ENCODE assay signal across 11 cellular contexts in genomic region chr5:31664566-31664965, GRCh38. TPM values are rescaled to one million over a fixed set of nuclear protein-coding genes. Genes with fewer than 3 reads are reported as not detected.
DNase-seq lines count a peak whose midpoint lies in the region; TF ChIP-seq lines count a peak whose summit lies in the region.
"Had no signal": no experiment of that assay in that cellular context is flagged by ENCODE, and none has a peak within 500 bp of the region (broad histone marks: within the 10 kb centered on the region; RNA-seq: fewer than 3 reads in every experiment).

No MANE protein-coding gene starts in this region.

- no peaks in the 10 kb centered on the region for H3K36me3 ChIP-seq in Caco-2 (ENCODE audit: control insufficient read depth, insufficient read depth, low read length)
- H3K36me3 ChIP-seq in NT2/D1 (ENCODE audit: insufficient read depth, insufficient read length, low read length) = no peaks in the 10 kb centered on the region

- H3K36me3 Mint-ChIP-seq in Caco-2 (ENCODE audit: insufficient read depth, unreplicated experiment) = no peaks in the 10 kb centered on the region
- no peaks in the 10 kb centered on the region for H3K36me3 Mint-ChIP-seq in activated T-helper 1 cell treated with anti-CD3 and anti-CD28 coated beads, Interleukin-12 subunit alpha, Interleukin-12 subunit beta, Interleukin-2, Interleukin-4 antibody, amounts not matched to agents 30 ng/mL and 10 ng/mL and 1 ng/mL, durations not matched to agents 14 hours and 24 hours and 36 hours (ENCODE audit: low read depth)

- H3K9ac ChIP-seq in NT2/D1 (ENCODE audit: insufficient read length, low read depth) = no peak overlapping the region

- H3K27me3 Mint-ChIP-seq in Caco-2 (ENCODE audit: insufficient read depth, unreplicated experiment) = peaks cover 11% of the 10 kb centered on the region
- no peaks in the 10 kb centered on the region for H3K27me3 Mint-ChIP-seq in activated T-helper 1 cell treated with anti-CD3 and anti-CD28 coated beads, Interleukin-12 subunit alpha, Interleukin-12 subunit beta, Interleukin-2, Interleukin-4 antibody, amounts not matched to agents 30 ng/mL and 10 ng/mL and 1 ng/mL, durations not matched to agents 14 hours and 24 hours and 36 hours (ENCODE audit: insufficient read depth)

- H3K4me3 Mint-ChIP-seq in Caco-2 (ENCODE audit: unreplicated experiment) = no peak overlapping the region
- H3K4me3 Mint-ChIP-seq in activated T-helper 1 cell treated with anti-CD3 and anti-CD28 coated beads, Interleukin-12 subunit alpha, Interleukin-12 subunit beta, Interleukin-2, Interleukin-4 antibody, amounts not matched to agents 30 ng/mL and 10 ng/mL and 1 ng/mL, durations not matched to agents 14 hours and 24 hours and 36 hours = no peak overlapping the region

- H3K4me3 ChIP-seq in Caco-2 (ENCODE audit: low read depth, low read length) = no peak overlapping the region
- H3K4me3 ChIP-seq in NT2/D1 (ENCODE audit: insufficient read length, low read depth) = no peak overlapping the region
- H3K4me3 ChIP-seq: SK-N-MC had no signal

- no peaks in the 10 kb centered on the region for H3K9me3 Mint-ChIP-seq in Caco-2 (ENCODE audit: unreplicated experiment)
- peaks cover 3% of the 10 kb centered on the region for H3K9me3 Mint-ChIP-seq in activated T-helper 1 cell treated with anti-CD3 and anti-CD28 coated beads, Interleukin-12 subunit alpha, Interleukin-12 subunit beta, Interleukin-2, Interleukin-4 antibody, amounts not matched to agents 30 ng/mL and 10 ng/mL and 1 ng/mL, durations not matched to agents 14 hours and 24 hours and 36 hours

- no peaks in the 10 kb centered on the region for H3K9me3 ChIP-seq in Caco-2
- H3K9me3 ChIP-seq in NT2/D1 (ENCODE audit: insufficient read depth, low read length) = no peaks in the 10 kb centered on the region

- in situ Hi-C loops in GM13977 (cut with MboI; ENCODE audit: low pct_unique_long_range_greater_than_20kb, low sequenced_read_pairs, unreplicated experiment) = no loop called here

- TF ChIP-seq CTCF in Caco-2 (IDR thresholded peaks at IDR 0.05; ENCODE audit: insufficient read depth in 1 of 2, low read depth in 1 of 2, low read length in 1 of 2, severe bottlenecking in 1 of 2, unreplicated experiment in 1 of 2) (peak in 1 of 2 experiments; percentile 41), GM13977 (IDR thresholded peaks at IDR 0.05; ENCODE audit: extremely low read depth, insufficient read depth, missing control alignments) (peak; percentile 33)

- TF ChIP-seq POLR2A in erythroblast (IDR thresholded peaks at IDR 0.05; ENCODE audit: low read length) = no peak

- DNase-seq in Caco-2 = peak; percentile 50 to 62
- DNase-seq in GM13977 (ENCODE audit: low spot score) = peak; percentile 35
- DNase-seq in NT2/D1 (ENCODE audit: low read depth, low spot score) = peak; percentile 68
- DNase-seq in erythroblast (lab: John Stamatoyannopoulos, UW) = peak; percentile 32 to 44
- no peak for DNase-seq in activated naive CD4-positive, alpha-beta T cell treated with anti-CD3 and anti-CD28 coated beads, Interleukin-2, amount 50 U/mL, for 16 hours
- no peak for DNase-seq in activated T-helper 1 cell treated with anti-CD3 and anti-CD28 coated beads, Interleukin-12 subunit alpha, Interleukin-12 subunit beta, Interleukin-2, Interleukin-4 antibody, amounts not matched to agents 30 ng/mL and 10 ng/mL and 1 ng/mL, durations not matched to agents 14 hours and 24 hours and 36 hours (ENCODE audit: low spot score)
- DNase-seq in germinal center (ENCODE audit: low spot score) = no peak
- no peak for DNase-seq in substantia nigra (lab: John Stamatoyannopoulos, UW)
- DNase-seq: amygdala, left cardiac atrium had no signal

- CTCF ChIA-PET in Caco-2 (lab: Charles Lee) = interaction anchor here (0.6 to 0.7 kb wide), 2 partner anchors 161 to 412 kb away, joined by 3 to 4 read pairs; no protein-coding TSS in a partner anchor

- no peaks in the 10 kb centered on the region for H3K4me1 Mint-ChIP-seq in Caco-2 (ENCODE audit: low read depth, unreplicated experiment)
- no peaks in the 10 kb centered on the region for H3K4me1 Mint-ChIP-seq in activated T-helper 1 cell treated with anti-CD3 and anti-CD28 coated beads, Interleukin-12 subunit alpha, Interleukin-12 subunit beta, Interleukin-2, Interleukin-4 antibody, amounts not matched to agents 30 ng/mL and 10 ng/mL and 1 ng/mL, durations not matched to agents 14 hours and 24 hours and 36 hours (ENCODE audit: low read depth)

- H3K27me3 ChIP-seq in Caco-2 (replicated peaks; ENCODE audit: control insufficient read depth, insufficient read depth, low read length) (no peaks in the 10 kb centered on the region), NT2/D1 (ENCODE audit: insufficient read depth, insufficient read length) (no peaks in the 10 kb centered on the region)

- BruUV-seq in Caco-2 (replicated peaks; lab: Mats Ljungman, UMichigan) = no TSS peak

- H3K27ac Mint-ChIP-seq in Caco-2 (ENCODE audit: unreplicated experiment) = no peak overlapping the region
- no peak overlapping the region for H3K27ac Mint-ChIP-seq in activated T-helper 1 cell treated with anti-CD3 and anti-CD28 coated beads, Interleukin-12 subunit alpha, Interleukin-12 subunit beta, Interleukin-2, Interleukin-4 antibody, amounts not matched to agents 30 ng/mL and 10 ng/mL and 1 ng/mL, durations not matched to agents 14 hours and 24 hours and 36 hours

- POLR2A ChIA-PET in Caco-2 (lab: Charles Lee) = no interaction called here

- H3K4me1 ChIP-seq in Caco-2 = no peaks in the 10 kb centered on the region
- H3K4me1 ChIP-seq in NT2/D1 (ENCODE audit: insufficient read depth, insufficient read length) = peaks cover 3% of the 10 kb centered on the region

- no peak overlapping the region for H3K27ac ChIP-seq in substantia nigra (ENCODE audit: low read depth, low read length, poor library complexity, severe bottlenecking)
- H3K27ac ChIP-seq: SK-N-MC had no signal

- intact Hi-C loops in Caco-2 (cut with micrococcal nuclease; ENCODE audit: unreplicated experiment) = loop anchor here (1.0 to 2.0 kb wide), 2 partner anchors 84 to 145 kb away; no protein-coding TSS in a partner anchor
- intact Hi-C loops in activated T-helper 1 cell treated with anti-CD3 and anti-CD28 coated beads, Interleukin-12 subunit alpha, Interleukin-12 subunit beta, Interleukin-2, Interleukin-4 antibody, amounts not matched to agents 30 ng/mL and 10 ng/mL and 1 ng/mL, durations not matched to agents 14 hours and 24 hours and 36 hours (cut with micrococcal nuclease) = no loop called here

RNA-seq across cellular contexts. Expression of gene PDZD2, which starts 25.6 kb away (rescaled TPM):
- total RNA-seq in Caco-2 (2022) = 0.16 and 0.91 TPM in 2 replicates
- total RNA-seq in activated T-helper 1 cell treated with anti-CD3 and anti-CD28 coated beads, Interleukin-12 subunit alpha, Interleukin-12 subunit beta, Interleukin-2, Interleukin-4 antibody, amounts not matched to agents 30 ng/mL and 10 ng/mL and 1 ng/mL, durations not matched to agents 14 hours and 24 hours and 36 hours = not detected in 2 replicates

Comparison
In these comparisons a context has a peak if more than half of its experiments do, and no peak if none do; other contexts are left out.
1. DNase-seq: peak in Caco-2 (2 of 2), GM13977 (single experiment), NT2/D1 (single experiment) and erythroblast (2 of 2); none in activated naive CD4-positive, alpha-beta T cell treated with anti-CD3 and anti-CD28 coated beads, Interleukin-2, amount 50 U/mL, for 16 hours (single experiment), activated T-helper 1 cell treated with anti-CD3 and anti-CD28 coated beads, Interleukin-12 subunit alpha, Interleukin-12 subunit beta, Interleukin-2, Interleukin-4 antibody, amounts not matched to agents 30 ng/mL and 10 ng/mL and 1 ng/mL, durations not matched to agents 14 hours and 24 hours and 36 hours (single experiment), germinal center (single experiment) and substantia nigra (0 of 49).